19 cellular contexts compared by ENCODE assay signal in the genomic region with DNA sequence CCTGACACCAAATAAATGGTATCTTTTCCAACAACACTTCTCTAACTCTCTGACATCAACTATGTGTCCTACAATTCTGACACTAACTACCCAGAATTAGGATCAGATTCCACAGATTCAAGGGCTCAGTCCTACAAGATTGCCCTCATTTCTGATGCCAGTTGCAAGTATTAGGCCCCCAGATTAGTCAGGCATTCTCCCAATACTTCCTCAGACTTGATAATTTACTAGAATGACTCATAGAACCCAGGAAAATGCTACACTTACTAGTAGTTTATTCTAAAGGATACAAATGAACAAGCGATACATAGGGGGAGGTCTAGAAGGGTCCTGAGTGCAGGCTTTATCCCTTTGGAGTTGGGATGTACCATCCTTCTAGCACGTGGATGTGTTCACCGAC.
"Had no signal": no experiment of that assay in that cellular context is flagged by ENCODE, and none has a peak within 500 bp of the region (broad histone marks: within the 10 kb centered on the region; RNA-seq: fewer than 3 reads in every experiment).

No MANE protein-coding gene starts in this region.

- ATAC-seq: activated CD4-positive, alpha-beta T cell treated with anti-CD3 and anti-CD28 coated beads for 36 hours; activated CD8-positive, alpha-beta memory T cell treated with anti-CD3 and anti-CD28 coated beads, Interleukin-2, amount 10 ng/mL, durations not matched to agents 7 days and 5 days; gastrocnemius medialis; heart right ventricle; mucosa of descending colon; naive thymus-derived CD4-positive, alpha-beta T cell; stimulated activated naive B cell treated with anti-CD40 and anti-IgM and Interleukin-4, amounts not matched to agents 10 μg/mL and 1 μg/mL and 100 μg/mL, for 72 hours; T-helper 17 cell had no signal

- DNase-seq: activated CD4-positive, alpha-beta memory T cell treated with anti-CD3 and anti-CD28 coated beads for 36 hours; activated CD4-positive, alpha-beta T cell treated with anti-CD3 and anti-CD28 coated beads for 36 hours; activated CD8-positive, alpha-beta memory T cell treated with anti-CD3 and anti-CD28 coated beads, Interleukin-2, amount 10 ng/mL, durations not matched to agents 7 days and 5 days; activated naive CD4-positive, alpha-beta T cell treated with anti-CD3 and anti-CD28 coated beads, Interleukin-2, amount 10 ng/mL, durations not matched to agents 7 days and 5 days; activated T-cell treated with anti-CD3 and anti-CD28 coated beads, Interleukin-2, amount 50 U/mL, for 1 hour; caudate nucleus; effector CD4-positive, alpha-beta T cell; gastrocnemius medialis; heart right ventricle; left ventricle myocardium inferior; mucosa of descending colon; naive thymus-derived CD4-positive, alpha-beta T cell; ovary; stimulated activated CD4-positive, alpha-beta T cell treated with anti-CD3 and anti-CD28 coated beads, Interleukin-4, amount 100 ng/mL, for 1 hour; stimulated activated naive B cell treated with anti-CD40 and anti-IgM and Interleukin-4, amounts not matched to agents 10 μg/mL and 1 μg/mL and 100 μg/mL, for 72 hours; T-helper 17 cell; tibial artery; uterus had no signal

- H3K4me1 ChIP-seq: gastrocnemius medialis, heart right ventricle, left ventricle myocardium inferior, tibial artery, uterus had no signal

- H3K27me3 ChIP-seq: gastrocnemius medialis, heart right ventricle, ovary, tibial artery, uterus had no signal

- H3K4me3 ChIP-seq: coronary artery, gastrocnemius medialis, heart right ventricle, left ventricle myocardium inferior, mucosa of descending colon, ovary, tibial artery, uterus had no signal

- H3K27ac ChIP-seq: coronary artery, gastrocnemius medialis, heart right ventricle, left ventricle myocardium inferior, ovary, tibial artery, uterus had no signal

- H3K36me3 ChIP-seq: gastrocnemius medialis, heart right ventricle, left ventricle myocardium inferior, ovary, tibial artery, uterus had no signal

- H3K9me3 ChIP-seq: gastrocnemius medialis, left ventricle myocardium inferior, mucosa of descending colon, ovary, tibial artery, uterus had no signal
